12 cellular contexts compared by ENCODE assay signal in genomic region chr21:42237577-42237976, GRCh38. TPM values are rescaled to one million over a fixed set of nuclear protein-coding genes. Genes with fewer than 3 reads are reported as not detected.
DNase-seq lines count a peak whose midpoint lies in the region; ATAC-seq, FAIRE-seq and TF ChIP-seq lines count a peak whose summit lies in the region.
"Had no signal": no experiment of that assay in that cellular context is flagged by ENCODE, and none has a peak within 500 bp of the region (broad histone marks: within the 10 kb centered on the region; RNA-seq: fewer than 3 reads in every experiment).

No MANE protein-coding gene starts in this region.

- no peak for TF ChIP-seq POLR2A in H54 (IDR thresholded peaks at IDR 0.05; ENCODE audit: low read depth, low read length)

- H3K4me2 ChIP-seq in Loucy (ENCODE audit: low read depth, low read length, poor library complexity, severe bottlenecking) = peak overlapping the region; percentile 66

- H3K27me3 Mint-ChIP-seq in CD4-positive, alpha-beta T cell = no peaks in the 10 kb centered on the region
- H3K27me3 Mint-ChIP-seq in activated T-helper 2 cell treated with anti-CD3 and anti-CD28 coated beads, Interferon-gamma antibody, Interleukin-2, Interleukin-4, amounts not matched to agents 10 μg/mL and 5 μg/mL and 100 μg/mL, durations not matched to agents 14 hours and 24 hours and 36 hours (ENCODE audit: low read depth) = no peaks in the 10 kb centered on the region
- H3K27me3 Mint-ChIP-seq in natural killer cell (ENCODE audit: low read depth in 2 of 2) = peaks cover 0 to 4% of the 10 kb centered on the region in 2 donors

- peak overlapping the region; percentile 73 for H3K9ac ChIP-seq in Loucy (ENCODE audit: low read depth, low read length, poor library complexity, severe bottlenecking)

- H3K9me3 Mint-ChIP-seq in CD4-positive, alpha-beta T cell = no peaks in the 10 kb centered on the region
- H3K9me3 Mint-ChIP-seq in activated T-helper 2 cell treated with anti-CD3 and anti-CD28 coated beads, Interferon-gamma antibody, Interleukin-2, Interleukin-4, amounts not matched to agents 10 μg/mL and 5 μg/mL and 100 μg/mL, durations not matched to agents 14 hours and 24 hours and 36 hours = no peaks in the 10 kb centered on the region
- no peaks in the 10 kb centered on the region for H3K9me3 Mint-ChIP-seq in natural killer cell
- H3K9me3 Mint-ChIP-seq: mesothelial cell of epicardium had no signal

- POLR2A ChIA-PET in CD4-positive, alpha-beta T cell (lab: Charles Lee) = interaction anchor here (1.3 to 3.6 kb wide), 7 partner anchors 9 to 219 kb away, joined by 3 to 33 read pairs (median 5); partner anchors contain the start of gene ABCG1

- peaks cover 98% of the 10 kb centered on the region for H3K79me2 ChIP-seq in Loucy (ENCODE audit: insufficient read depth, low read length)

- FAIRE-seq in H54 (lab: Jason Lieb, UNC) = no peak

- no peaks in the 10 kb centered on the region for H3K9me2 ChIP-seq in Loucy (replicated peaks; ENCODE audit: low read depth, low read length)

- H2AFZ ChIP-seq in Loucy (ENCODE audit: low read length) = no peak overlapping the region

- H3K36me3 ChIP-seq in Loucy (ENCODE audit: insufficient read depth, low read length) = no peaks in the 10 kb centered on the region
- H3K36me3 ChIP-seq: Peyer's patch had no signal

- intact Hi-C loops in CD4-positive, alpha-beta T cell (cut with DNase I, micrococcal nuclease) = loop anchor here (5.0 to 10.0 kb wide), 5 partner anchors 75 to 1547 kb away; partner anchors contain the start of genes PRDM15 (in 1 of the 2) and RRP1 (in 1 of the 2)
- intact Hi-C loops in activated T-helper 2 cell treated with anti-CD3 and anti-CD28 coated beads, Interferon-gamma antibody, Interleukin-2, Interleukin-4, amounts not matched to agents 10 μg/mL and 5 μg/mL and 100 μg/mL, durations not matched to agents 14 hours and 24 hours and 36 hours (cut with micrococcal nuclease) = loop anchor here (2.0 to 10.0 kb wide), 3 partner anchors 17 to 287 kb away; no protein-coding TSS in a partner anchor
- intact Hi-C loops in natural killer cell (cut with micrococcal nuclease) = loop anchor here (5.0 kb wide), 1 partner anchor 85 kb away; no protein-coding TSS in a partner anchor

- peaks cover 80% of the 10 kb centered on the region for H3K4me1 Mint-ChIP-seq in CD4-positive, alpha-beta T cell (ENCODE audit: low read depth)
- peaks cover 59% of the 10 kb centered on the region for H3K4me1 Mint-ChIP-seq in activated T-helper 2 cell treated with anti-CD3 and anti-CD28 coated beads, Interferon-gamma antibody, Interleukin-2, Interleukin-4, amounts not matched to agents 10 μg/mL and 5 μg/mL and 100 μg/mL, durations not matched to agents 14 hours and 24 hours and 36 hours (ENCODE audit: low read depth)
- H3K4me1 Mint-ChIP-seq in natural killer cell = peaks cover 55 to 67% of the 10 kb centered on the region in 2 donors

- peak overlapping the region; percentile 76 for H3K4me3 Mint-ChIP-seq in CD4-positive, alpha-beta T cell
- H3K4me3 Mint-ChIP-seq in activated T-helper 2 cell treated with anti-CD3 and anti-CD28 coated beads, Interferon-gamma antibody, Interleukin-2, Interleukin-4, amounts not matched to agents 10 μg/mL and 5 μg/mL and 100 μg/mL, durations not matched to agents 14 hours and 24 hours and 36 hours (ENCODE audit: low read depth) = peak overlapping the region; percentile 43
- H3K4me3 Mint-ChIP-seq in natural killer cell = peak overlapping the region; percentile 64
- H3K4me3 Mint-ChIP-seq: mesothelial cell of epicardium had no signal

- H4K20me1 ChIP-seq in Loucy (ENCODE audit: insufficient read depth, low read length, poor library complexity, severe bottlenecking) = no peaks in the 10 kb centered on the region

- H3K36me3 Mint-ChIP-seq in CD4-positive, alpha-beta T cell (ENCODE audit: low read depth) = peaks cover 5% of the 10 kb centered on the region
- H3K36me3 Mint-ChIP-seq in activated T-helper 2 cell treated with anti-CD3 and anti-CD28 coated beads, Interferon-gamma antibody, Interleukin-2, Interleukin-4, amounts not matched to agents 10 μg/mL and 5 μg/mL and 100 μg/mL, durations not matched to agents 14 hours and 24 hours and 36 hours (ENCODE audit: low read depth) = peaks cover 4% of the 10 kb centered on the region
- no peaks in the 10 kb centered on the region for H3K36me3 Mint-ChIP-seq in natural killer cell
- H3K36me3 Mint-ChIP-seq: mesothelial cell of epicardium had no signal

- peak overlapping the region; percentile 36 for H3K4me3 ChIP-seq in Loucy (ENCODE audit: low read length, poor library complexity, severe bottlenecking)
- H3K4me3 ChIP-seq: Peyer's patch had no signal

- no peaks in the 10 kb centered on the region for H3K27me3 ChIP-seq in CD4-positive, alpha-beta T cell (ENCODE audit: control insufficient read depth, insufficient read depth, low read length)
- H3K27me3 ChIP-seq in Loucy (ENCODE audit: insufficient read depth, low read length, poor library complexity, severe bottlenecking) = no peaks in the 10 kb centered on the region
- H3K27me3 ChIP-seq: Peyer's patch had no signal

- CTCF ChIA-PET in CD4-positive, alpha-beta T cell (lab: Charles Lee) = interaction anchor here (1.0 to 4.1 kb wide), 5 partner anchors 10 to 92 kb away, joined by 3 to 30 read pairs (median 7); no protein-coding TSS in a partner anchor

- H3K4me1 ChIP-seq in Loucy (ENCODE audit: insufficient read depth, low read length, poor library complexity, severe bottlenecking) = peaks cover 77% of the 10 kb centered on the region

- peak overlapping the region; percentile 94 for H3K27ac ChIP-seq in CD4-positive, alpha-beta T cell (ENCODE audit: low read depth, low read length)
- H3K27ac ChIP-seq: HL-60 had no signal

- ATAC-seq in CD4-positive, alpha-beta T cell (ENCODE audit: poor library complexity) = no peak
- ATAC-seq in natural killer cell (peak in 1 of 3 donors; percentile 1), HG03460 (IDR thresholded peaks at IDR 0.05; ENCODE audit: unreplicated experiment) (no peak), HG03039 (IDR thresholded peaks at IDR 0.05; ENCODE audit: unreplicated experiment) (no peak)

- H3F3A ChIP-seq in Loucy (ENCODE audit: low read depth) = no peaks in the 10 kb centered on the region

- peak in 2 of 10 experiments; percentile 29 to 33 for DNase-seq in CD4-positive, alpha-beta T cell
- no peak for DNase-seq in activated T-helper 2 cell treated with anti-CD3 and anti-CD28 coated beads, Interferon-gamma antibody, Interleukin-2, Interleukin-4, amounts not matched to agents 10 μg/mL and 5 μg/mL and 100 μg/mL, durations not matched to agents 14 hours and 24 hours and 36 hours (ENCODE audit: low spot score)
- DNase-seq in natural killer cell = no peak
- no peak for DNase-seq in MV-4-11 (lab: John Stamatoyannopoulos, UW)
- no peak for DNase-seq in H54 (ENCODE audit: insufficient read length, low spot score)
- DNase-seq: NCI-H226 had no signal

- no peaks in the 10 kb centered on the region for H3K9me3 ChIP-seq in CD4-positive, alpha-beta T cell (ENCODE audit: control insufficient read depth, low read length)
- H3K9me3 ChIP-seq in Loucy (ENCODE audit: insufficient read depth, low read depth, low read length) = no peaks in the 10 kb centered on the region
- H3K9me3 ChIP-seq: Peyer's patch had no signal

- no peak for TF ChIP-seq CTCF in CD4-positive, alpha-beta T cell (IDR thresholded peaks at IDR 0.05)
- no peak for TF ChIP-seq CTCF in Loucy (conservative IDR thresholded peaks at IDR 0.05; ENCODE audit: low read length)
- TF ChIP-seq CTCF in natural killer cell (IDR thresholded peaks at IDR 0.05) = no peak

- peak overlapping the region; percentile 90 for H3K27ac Mint-ChIP-seq in CD4-positive, alpha-beta T cell
- peak overlapping the region; percentile 82 for H3K27ac Mint-ChIP-seq in activated T-helper 2 cell treated with anti-CD3 and anti-CD28 coated beads, Interferon-gamma antibody, Interleukin-2, Interleukin-4, amounts not matched to agents 10 μg/mL and 5 μg/mL and 100 μg/mL, durations not matched to agents 14 hours and 24 hours and 36 hours
- H3K27ac Mint-ChIP-seq in natural killer cell = peak overlapping the region; percentile 75 to 93
- H3K27ac Mint-ChIP-seq: mesothelial cell of epicardium had no signal

RNA-seq across cellular contexts. Expression of gene ABCG1, which starts 18.6 kb away (rescaled TPM):
- 100 to 1,000 TPM; 109 to 116 TPM for total RNA-seq in CD4-positive, alpha-beta T cell
- 5.7 and 8.0 TPM in 2 replicates for total RNA-seq in activated T-helper 2 cell treated with anti-CD3 and anti-CD28 coated beads, Interferon-gamma antibody, Interleukin-2, Interleukin-4, amounts not matched to agents 10 μg/mL and 5 μg/mL and 100 μg/mL, durations not matched to agents 14 hours and 24 hours and 36 hours
- 10 to 100 TPM; 10.4 to 14.7 (median 13.8) TPM for total RNA-seq in natural killer cell

Comparison
In these comparisons a context has a peak if more than half of its experiments do, and no peak if none do; other contexts are left out.
1. RNA of gene ABCG1, which starts 18.6 kb away (total RNA-seq): 109 to 116 TPM in CD4-positive, alpha-beta T cell; 10.4 to 14.7 TPM in natural killer cell and 5.7 to 8.0 TPM in activated T-helper 2 cell treated with anti-CD3 and anti-CD28 coated beads, Interferon-gamma antibody, Interleukin-2, Interleukin-4, amounts not matched to agents 10 μg/mL and 5 μg/mL and 100 μg/mL, durations not matched to agents 14 hours and 24 hours and 36 hours; every median in the first group is over 4 times any median in the second.
2. Peak in every context shown above with its lines, with median percentiles within 50 percentile points of each other: H3K27ac Mint-ChIP-seq and H3K4me3 Mint-ChIP-seq.